8 cellular contexts compared by ENCODE assay signal in genomic region chrX:132216806-132217202, GRCh38. TPM values are rescaled to one million over a fixed set of nuclear protein-coding genes. Genes with fewer than 3 reads are reported as not detected.
A peak's percentile ranks its signal among the peaks of the same experiment; 100 is the strongest.
DNase-seq lines count a peak whose midpoint lies in the region; ATAC-seq and TF ChIP-seq lines count a peak whose summit lies in the region.

No MANE protein-coding gene starts in this region.

- TF ChIP-seq CTCF in GM12875 (IDR thresholded peaks at IDR 0.05; ENCODE audit: borderline replicate concordance, insufficient read depth, low read depth, low read length) (no peak), HFF-Myc (IDR thresholded peaks at IDR 0.05; ENCODE audit: low read depth, low read length, missing control alignments) (no peak), SU-DHL-6 (IDR thresholded peaks at IDR 0.05; ENCODE audit: insufficient read depth, low read length, poor library complexity, severe bottlenecking) (no peak), neural progenitor cell (IDR thresholded peaks at IDR 0.05) (no peak)

- H3K4me3 ChIP-seq in GM12875 (ENCODE audit: low read depth, low read length) (peak overlapping the region; percentile 71), HFF-Myc (replicated peaks; ENCODE audit: low read depth, low read length) (peak overlapping the region; percentile 51), SU-DHL-6 (ENCODE audit: insufficient read depth, low read length, poor library complexity, severe bottlenecking) (peak overlapping the region; percentile 72), endocrine pancreas (ENCODE audit: control insufficient read depth, insufficient read depth, low read length) (peak overlapping the region; percentile 87), neural progenitor cell (peak overlapping the region; percentile 77)

- ATAC-seq in GM18907 (IDR thresholded peaks at IDR 0.05; ENCODE audit: unreplicated experiment), result no peak

- H3K27me3 Mint-ChIP-seq in neural progenitor cell (ENCODE audit: insufficient read depth, low read depth), result peaks cover 7% of the 10 kb centered on the region

- peaks cover 21% of the 10 kb centered on the region for H3K79me2 ChIP-seq in SU-DHL-6 (ENCODE audit: insufficient read depth, low read length)
- H3K79me2 ChIP-seq in neural progenitor cell (ENCODE audit: low read depth), result peaks cover 26% of the 10 kb centered on the region

- H4K20me1 ChIP-seq in SU-DHL-6 (ENCODE audit: low read depth, low read length), result no peaks in the 10 kb centered on the region
- H4K20me1 ChIP-seq in neural progenitor cell (ENCODE audit: low read depth), result no peaks in the 10 kb centered on the region

- H3K4me1 ChIP-seq in endocrine pancreas (ENCODE audit: control insufficient read depth, insufficient read depth, low read length) (peaks cover 18% of the 10 kb centered on the region), neural progenitor cell (peaks cover 8% of the 10 kb centered on the region)

- no peaks in the 10 kb centered on the region for H3K9me3 Mint-ChIP-seq in neural progenitor cell

- H3K27me3 ChIP-seq in SU-DHL-6 (ENCODE audit: low read length) (no peaks in the 10 kb centered on the region), endocrine pancreas (ENCODE audit: control insufficient read depth, insufficient read depth, low read length) (no peaks in the 10 kb centered on the region), neural progenitor cell (no peaks in the 10 kb centered on the region)

- peak overlapping the region; percentile 94 for H3K4me3 Mint-ChIP-seq in neural progenitor cell

- H3K9me2 ChIP-seq in SU-DHL-6 (replicated peaks; ENCODE audit: insufficient read depth, low read length), result no peaks in the 10 kb centered on the region

- H3K9me3 ChIP-seq in SU-DHL-6 (ENCODE audit: insufficient read depth, low read length) (no peaks in the 10 kb centered on the region), endocrine pancreas (ENCODE audit: control insufficient read depth, low read length) (no peaks in the 10 kb centered on the region), neural progenitor cell (ENCODE audit: low read depth) (no peaks in the 10 kb centered on the region)

- H3K9ac ChIP-seq in SU-DHL-6 (ENCODE audit: low read length), result peak overlapping the region; percentile 82
- peak overlapping the region; percentile 80 for H3K9ac ChIP-seq in endocrine pancreas (ENCODE audit: control insufficient read depth, insufficient read depth, low read length)
- H3K9ac ChIP-seq in neural progenitor cell, result no peak overlapping the region

- H3K36me3 ChIP-seq in SU-DHL-6 (ENCODE audit: low read length) (peaks cover 3% of the 10 kb centered on the region; the same call in 1 of the 2 replicates), endocrine pancreas (ENCODE audit: control insufficient read depth, insufficient read depth, low read length) (no peaks in the 10 kb centered on the region), neural progenitor cell (peaks cover 14% of the 10 kb centered on the region)

- peaks cover 35% of the 10 kb centered on the region for H3K4me1 Mint-ChIP-seq in neural progenitor cell

- H2AFZ ChIP-seq in SU-DHL-6 (ENCODE audit: low read depth, low read length, severe bottlenecking), result no peak overlapping the region
- no peak overlapping the region for H2AFZ ChIP-seq in neural progenitor cell (replicated peaks)

- H3K27ac ChIP-seq in SU-DHL-6 (ENCODE audit: low read depth, low read length), result peak overlapping the region; percentile 86
- H3K27ac ChIP-seq in neural progenitor cell, result no peak overlapping the region

- peak overlapping the region; percentile 91 for H3K27ac Mint-ChIP-seq in neural progenitor cell

- peaks cover 7% of the 10 kb centered on the region for H3K36me3 Mint-ChIP-seq in neural progenitor cell

- H3K4me2 ChIP-seq in SU-DHL-6 (ENCODE audit: low read depth, low read length, poor library complexity, severe bottlenecking) (peak overlapping the region; percentile 82), neural progenitor cell (peak overlapping the region; percentile 80)

- H3F3A ChIP-seq in SU-DHL-6 (ENCODE audit: insufficient read depth), result 0 out of 2 replicates have a peak, but pooled peaks cover 7% of the 10 kb centered on the region
- peaks cover 10% of the 10 kb centered on the region for H3F3A ChIP-seq in neural progenitor cell (ENCODE audit: low read depth)

- DNase-seq in HFF-Myc (ENCODE audit: extremely low read depth, low read depth), result no peak
- peak; percentile 20 for DNase-seq in neural progenitor cell (ENCODE audit: low spot score)
- DNase-seq in A172 (ENCODE audit: low spot score), result no peak
- DNase-seq in hippocampal formation (lab: John Stamatoyannopoulos, UW), result no peak

RNA-seq across cellular contexts. Expression of gene RAP2C, which starts 2.4 kb away (rescaled TPM):
- total RNA-seq in neural progenitor cell (ENCODE audit: low replicate concordance), result 24.6 and 43.8 TPM in 2 replicates
- 13.2 and 15.6 TPM in 2 replicates for total RNA-seq in A172 (2014; rRNA removed; shearing (Covaris generic))
